Comparison of ENCODE assay signal across 1 cellular context in genomic region chr12:124739953-124740561, GRCh38.
TF ChIP-seq lines count a peak whose summit lies in the region.

No MANE protein-coding gene starts in this region.

TF ChIP-seq in HEK293, 187 proteins besides CTCF, POLR2A, EP300 and RAD21 (continued from another document):
- TF ChIP-seq SETDB1 (IDR thresholded peaks at IDR 0.05; ENCODE audit: insufficient read length, low read length): peak; percentile 95
- no peak for TF ChIP-seq ZNF174 (tag by site-specific recombination; IDR thresholded peaks at IDR 0.05)
- no peak for TF ChIP-seq HOXD13 (CRISPR knock-in tag; IDR thresholded peaks at IDR 0.05; ENCODE audit: borderline replicate concordance)
- TF ChIP-seq ZNF658 (tag by site-specific recombination; IDR thresholded peaks at IDR 0.05): no peak
- no peak for TF ChIP-seq ZNF670 (tag by site-specific recombination; IDR thresholded peaks at IDR 0.05; ENCODE audit: low read depth)
- TF ChIP-seq ZNF426 (tag by site-specific recombination; IDR thresholded peaks at IDR 0.05): no peak
- peak; percentile 30; the same call in 1 of the 2 replicates for TF ChIP-seq ZNF366 (tag by site-specific recombination; conservative IDR thresholded peaks at IDR 0.05)
- TF ChIP-seq ZNF629 (tag by site-specific recombination; IDR thresholded peaks at IDR 0.05): peak; percentile 62
- TF ChIP-seq ZNF10 (tag by site-specific recombination; IDR thresholded peaks at IDR 0.05): peak; percentile 60; the same call in 1 of the 2 replicates
- 0 out of 2 replicates have a peak, but pooled peaks have one; percentile 56 for TF ChIP-seq ZNF280D (tag by site-specific recombination; IDR thresholded peaks at IDR 0.05)
- TF ChIP-seq ZNF112 (tag by site-specific recombination; IDR thresholded peaks at IDR 0.05): no peak
- TF ChIP-seq ZNF747 (tag by site-specific recombination; IDR thresholded peaks at IDR 0.05): no peak
- peak; percentile 83 for TF ChIP-seq ATF2 (tag by site-specific recombination; IDR thresholded peaks at IDR 0.05; ENCODE audit: low read depth)
- TF ChIP-seq SP7 (tag by site-specific recombination; IDR thresholded peaks at IDR 0.05): peak; percentile 36; the same call in 1 of the 2 replicates
- no peak for TF ChIP-seq ZNF26 (tag by site-specific recombination; IDR thresholded peaks at IDR 0.05)
- no peak for TF ChIP-seq ZSCAN18 (tag by site-specific recombination; IDR thresholded peaks at IDR 0.05)
- TF ChIP-seq INSM2 (tag by site-specific recombination; IDR thresholded peaks at IDR 0.05): no peak
- no peak for TF ChIP-seq ZNF626 (tag by site-specific recombination; IDR thresholded peaks at IDR 0.05)
- no peak for TF ChIP-seq ZNF148 (tag by site-specific recombination; IDR thresholded peaks at IDR 0.05; ENCODE audit: borderline replicate concordance)
- TF ChIP-seq ZNF394 (tag by site-specific recombination; IDR thresholded peaks at IDR 0.05; ENCODE audit: borderline replicate concordance): 0 out of 2 replicates have a peak, but pooled peaks have one; percentile 23
